4 cellular contexts compared by ENCODE assay signal in genomic region chr2:117712686-117713085, GRCh38.
"Had no signal": no experiment of that assay in that cellular context is flagged by ENCODE, and none has a peak within 500 bp of the region (broad histone marks: within the 10 kb centered on the region; RNA-seq: fewer than 3 reads in every experiment).

No MANE protein-coding gene starts in this region.

- H3K4me1 Mint-ChIP-seq: GM23338 had no signal

- DNase-seq: H9, HCEC 1CT, IMR-90 had no signal

- H3K4me3 Mint-ChIP-seq: GM23338, H9 had no signal

- H3K27ac Mint-ChIP-seq: GM23338, H9 had no signal

- ATAC-seq: GM23338 had no signal

- H3K4me3 ChIP-seq: GM23338 had no signal

- H3K9me3 Mint-ChIP-seq: GM23338, H9 had no signal
